Comparison of ENCODE assay signal across 1 cellular context in genomic region chr19:29086646-29087045, GRCh38.
TF ChIP-seq lines count a peak whose summit lies in the region.

No MANE protein-coding gene starts in this region.

TF ChIP-seq in H1, 55 proteins besides CTCF, POLR2A, EP300 and RAD21:
- TF ChIP-seq CHD2 (IDR thresholded peaks at IDR 0.05; ENCODE audit: low read length), result no peak
- TF ChIP-seq SIX5 (IDR thresholded peaks at IDR 0.05; ENCODE audit: low read depth, low read length), result no peak
- TF ChIP-seq, protein P1, sequence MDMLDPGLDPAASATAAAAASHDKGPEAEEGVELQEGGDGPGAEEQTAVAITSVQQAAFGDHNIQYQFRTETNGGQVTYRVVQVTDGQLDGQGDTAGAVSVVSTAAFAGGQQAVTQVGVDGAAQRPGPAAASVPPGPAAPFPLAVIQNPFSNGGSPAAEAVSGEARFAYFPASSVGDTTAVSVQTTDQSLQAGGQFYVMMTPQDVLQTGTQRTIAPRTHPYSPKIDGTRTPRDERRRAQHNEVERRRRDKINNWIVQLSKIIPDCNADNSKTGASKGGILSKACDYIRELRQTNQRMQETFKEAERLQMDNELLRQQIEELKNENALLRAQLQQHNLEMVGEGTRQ (IDR thresholded peaks at IDR 0.05; ENCODE audit: low read length), result no peak
- no peak for TF ChIP-seq SUZ12 (IDR thresholded peaks at IDR 0.05; ENCODE audit: low read length)
- TF ChIP-seq TAF7 (optimal IDR thresholded peaks at IDR 0.05; ENCODE audit: borderline replicate concordance, low read depth, low read length), result no peak
